18 cellular contexts compared by ENCODE assay signal in the genomic region with DNA sequence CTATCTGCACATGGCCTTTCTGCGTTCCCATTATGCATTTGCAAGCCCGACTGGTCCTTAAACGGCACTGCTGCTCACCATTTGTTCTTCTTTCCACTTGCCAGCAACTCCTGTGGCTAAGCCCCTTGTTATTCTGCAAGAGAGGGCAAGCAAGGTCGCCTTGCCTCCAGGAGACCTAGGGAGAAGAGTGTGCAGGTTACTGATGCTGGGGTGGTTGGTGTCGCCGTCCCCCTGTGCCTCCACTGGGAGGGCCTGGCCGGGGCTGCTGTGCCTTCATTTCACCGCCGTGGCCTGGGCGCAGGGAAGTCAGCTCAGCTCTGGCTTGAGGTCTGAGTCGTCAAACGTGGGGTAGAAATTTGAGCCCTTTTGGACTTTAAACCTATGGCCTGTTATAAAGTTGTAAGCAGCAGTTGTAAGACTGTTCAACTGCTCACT. TPM values are rescaled to one million over a fixed set of nuclear protein-coding genes. Genes with fewer than 3 reads are reported as not detected.
DNase-seq lines count a peak whose midpoint lies in the region; ATAC-seq and TF ChIP-seq lines count a peak whose summit lies in the region.
"Had no signal": no experiment of that assay in that cellular context is flagged by ENCODE, and none has a peak within 500 bp of the region (broad histone marks: within the 10 kb centered on the region; RNA-seq: fewer than 3 reads in every experiment).

No MANE protein-coding gene starts in this region.

- H3K4me1 Mint-ChIP-seq in endodermal cell: peaks cover 25% of the 10 kb centered on the region

- no peaks in the 10 kb centered on the region for H3F3A ChIP-seq in SK-N-SH (replicated peaks; ENCODE audit: insufficient read depth)

- H3K9me2 ChIP-seq in hepatocyte (replicated peaks; ENCODE audit: insufficient read depth) (no peaks in the 10 kb centered on the region), SK-N-SH (no peaks in the 10 kb centered on the region)

- H3K27me3 Mint-ChIP-seq in endodermal cell (ENCODE audit: insufficient read depth): peaks cover 3% of the 10 kb centered on the region

- H3K4me3 ChIP-seq in H7 (ENCODE audit: insufficient read depth, low read depth, low read length) (no peak overlapping the region), hepatocyte (no peak overlapping the region), endodermal cell (ENCODE audit: low read length) (no peak overlapping the region), SK-N-SH (ENCODE audit: low read depth in 2 of 2, low read length in 1 of 2) (no peak overlapping the region)

- no peaks in the 10 kb centered on the region for H3K36me3 Mint-ChIP-seq in endodermal cell (ENCODE audit: low read depth)
- no peaks in the 10 kb centered on the region for H3K36me3 Mint-ChIP-seq in activated naive CD4-positive, alpha-beta T cell treated with anti-CD3 and anti-CD28 coated beads, Interleukin-2, amount 50 U/mL, for 72 hours
- H3K36me3 Mint-ChIP-seq: CD14-positive monocyte had no signal

- TF ChIP-seq CTCF in hepatocyte (IDR thresholded peaks at IDR 0.05; ENCODE audit: poor library complexity) (no peak), endodermal cell (conservative IDR thresholded peaks at IDR 0.05) (no peak), SK-N-SH (IDR thresholded peaks at IDR 0.05) (no peak)

- H3K27ac Mint-ChIP-seq in endodermal cell: no peak overlapping the region
- no peak overlapping the region for H3K27ac Mint-ChIP-seq in activated naive CD4-positive, alpha-beta T cell treated with anti-CD3 and anti-CD28 coated beads, Interleukin-2, amount 50 U/mL, for 72 hours
- H3K27ac Mint-ChIP-seq: CD14-positive monocyte had no signal

- no peak overlapping the region for H3K4me3 Mint-ChIP-seq in endodermal cell
- H3K4me3 Mint-ChIP-seq: CD14-positive monocyte had no signal

- H3K9me3 ChIP-seq in hepatocyte (ENCODE audit: low read depth) (no peaks in the 10 kb centered on the region), endodermal cell (ENCODE audit: control insufficient read depth, low read length) (no peaks in the 10 kb centered on the region), SK-N-SH (no peaks in the 10 kb centered on the region)

- intact Hi-C loops in posterior vena cava (cut with DNase I): no loop called here

- H4K20me1 ChIP-seq in hepatocyte (ENCODE audit: insufficient read depth, poor library complexity, severe bottlenecking): no peaks in the 10 kb centered on the region
- H4K20me1 ChIP-seq in SK-N-SH (ENCODE audit: insufficient read depth): no peaks in the 10 kb centered on the region

- peak; percentile 56 for DNase-seq in H7
- peak; percentile 22 for DNase-seq in LoVo (ENCODE audit: low spot score)
- DNase-seq in hepatocyte (ENCODE audit: low spot score): peak; percentile 43
- DNase-seq in posterior vena cava (ENCODE audit: low spot score): peak; percentile 67
- DNase-seq in endodermal cell: no peak
- DNase-seq in activated naive CD4-positive, alpha-beta T cell treated with anti-CD3 and anti-CD28 coated beads, Interleukin-2, amount 50 U/mL, for 72 hours (ENCODE audit: low spot score in 2 of 2): no peak
- no peak for DNase-seq in SK-N-SH
- DNase-seq: ACHN, AML-193, GOT3, NCI-H1436 treated with DMSO at 0.1 percent for 48 hours, NCI-H2081, NCI-H510A, SHP77 treated with DMSO at 0.1 percent for 48 hours had no signal

- no peak overlapping the region for H2AFZ ChIP-seq in hepatocyte
- no peak overlapping the region for H2AFZ ChIP-seq in SK-N-SH (ENCODE audit: low read depth)

- H3K27ac ChIP-seq in hepatocyte: peak overlapping the region; percentile 60
- no peak overlapping the region for H3K27ac ChIP-seq in endodermal cell (ENCODE audit: low read depth, low read length)
- no peak overlapping the region for H3K27ac ChIP-seq in SK-N-SH (ENCODE audit: low read depth in 2 of 2, low read length in 1 of 2)

- H3K36me3 ChIP-seq in H7 (replicated peaks; ENCODE audit: control insufficient read depth, insufficient read depth, low read length) (no peaks in the 10 kb centered on the region), hepatocyte (replicated peaks; ENCODE audit: insufficient read depth, low read depth) (no peaks in the 10 kb centered on the region), endodermal cell (ENCODE audit: control insufficient read depth, insufficient read depth, low read length) (no peaks in the 10 kb centered on the region), SK-N-SH (replicated peaks in 1 of 2; ENCODE audit: control insufficient read depth in 1 of 2, insufficient read depth in 2 of 2, low read length in 1 of 2) (no peaks in the 10 kb centered on the region)

- H3K79me2 ChIP-seq in hepatocyte: no peaks in the 10 kb centered on the region
- H3K79me2 ChIP-seq in SK-N-SH (ENCODE audit: insufficient read depth): no peaks in the 10 kb centered on the region

- no peak for TF ChIP-seq RAD21 in SK-N-SH (IDR thresholded peaks at IDR 0.05; ENCODE audit: low read length)

- CTCF ChIA-PET in SK-N-SH (lab: Yijun Ruan, JAX): interaction anchor here (1.6 to 2.0 kb wide), 2 partner anchors 10 to 13 kb away, joined by 5 read pairs; no protein-coding TSS in a partner anchor

- TF ChIP-seq EP300 in SK-N-SH (IDR thresholded peaks at IDR 0.05; ENCODE audit: borderline replicate concordance in 1 of 2, low read depth in 1 of 2, low read length in 1 of 2): no peak

- no peak for ATAC-seq in activated naive CD4-positive, alpha-beta T cell treated with anti-CD3 and anti-CD28 coated beads, Interleukin-2, amount 50 U/mL, for 72 hours

- H3K4me1 ChIP-seq in hepatocyte (ENCODE audit: insufficient read depth) (peaks cover 21% of the 10 kb centered on the region), endodermal cell (ENCODE audit: control insufficient read depth, insufficient read depth, low read length) (peaks cover 16% of the 10 kb centered on the region), SK-N-SH (ENCODE audit: control insufficient read depth in 1 of 2, insufficient read depth in 2 of 2, low read depth in 1 of 2, low read length in 1 of 2) (no peaks in the 10 kb centered on the region)

- POLR2A ChIA-PET in SK-N-SH (lab: Yijun Ruan, JAX): no interaction called here

- WGBS in hepatocyte (ENCODE audit: low lambda C conversion rate, missing lambda C conversion rate): 65% methylated on average over 12 of the region's 12 CpGs
- WGBS in endodermal cell (ENCODE audit: insufficient coverage in 1 of 2, insufficient read length in 1 of 2), 2 experiments: 68 to 86% methylated on average over 8 to 12 of the region's 12 CpGs
- 74% methylated on average over 12 of the region's 12 CpGs for WGBS in SK-N-SH (ENCODE audit: low lambda C conversion rate)

- H3K4me2 ChIP-seq in hepatocyte: peak overlapping the region; percentile 15
- H3K4me2 ChIP-seq in SK-N-SH: no peak overlapping the region

- no peak overlapping the region for H3K9ac ChIP-seq in endodermal cell (ENCODE audit: extremely low read depth, low read length, poor library complexity, severe bottlenecking)
- H3K9ac ChIP-seq in SK-N-SH: no peak overlapping the region

- no peaks in the 10 kb centered on the region for H3K9me3 Mint-ChIP-seq in endodermal cell
- no peaks in the 10 kb centered on the region for H3K9me3 Mint-ChIP-seq in activated naive CD4-positive, alpha-beta T cell treated with anti-CD3 and anti-CD28 coated beads, Interleukin-2, amount 50 U/mL, for 72 hours

- no peaks in the 10 kb centered on the region for H3K27me3 ChIP-seq in H7 (ENCODE audit: control insufficient read depth, insufficient read depth, low read length)
- no peaks in the 10 kb centered on the region for H3K27me3 ChIP-seq in hepatocyte
- no peaks in the 10 kb centered on the region for H3K27me3 ChIP-seq in endodermal cell (ENCODE audit: control insufficient read depth, insufficient read depth, low read length, poor library complexity, severe bottlenecking)
- H3K27me3 ChIP-seq in SK-N-SH (ENCODE audit: insufficient read depth): no peaks in the 10 kb centered on the region

TF ChIP-seq in SK-N-SH, 30 proteins besides CTCF, POLR2A, EP300 and RAD21 (continues in another document):
- no peak for TF ChIP-seq EZH2phosphoT487 (IDR thresholded peaks at IDR 0.05; ENCODE audit: borderline replicate concordance, low read depth)
- TF ChIP-seq ELF1 (IDR thresholded peaks at IDR 0.05): no peak
- TF ChIP-seq FOXM1 (IDR thresholded peaks at IDR 0.05; ENCODE audit: low read depth): no peak
- no peak for TF ChIP-seq GABPA (IDR thresholded peaks at IDR 0.05; ENCODE audit: low read depth)
- TF ChIP-seq, protein P1, sequence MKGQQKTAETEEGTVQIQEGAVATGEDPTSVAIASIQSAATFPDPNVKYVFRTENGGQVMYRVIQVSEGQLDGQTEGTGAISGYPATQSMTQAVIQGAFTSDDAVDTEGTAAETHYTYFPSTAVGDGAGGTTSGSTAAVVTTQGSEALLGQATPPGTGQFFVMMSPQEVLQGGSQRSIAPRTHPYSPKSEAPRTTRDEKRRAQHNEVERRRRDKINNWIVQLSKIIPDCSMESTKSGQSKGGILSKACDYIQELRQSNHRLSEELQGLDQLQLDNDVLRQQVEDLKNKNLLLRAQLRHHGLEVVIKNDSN (IDR thresholded peaks at IDR 0.05; ENCODE audit: borderline replicate concordance, low read depth): no peak
- no peak for TF ChIP-seq NRF1 (IDR thresholded peaks at IDR 0.05; ENCODE audit: low read depth, low read length)
- TF ChIP-seq TEAD4 (IDR thresholded peaks at IDR 0.05; ENCODE audit: borderline replicate concordance, insufficient read depth): no peak
- no peak for TF ChIP-seq RFX5 (IDR thresholded peaks at IDR 0.05; ENCODE audit: low read length)
- no peak for TF ChIP-seq TCF12 (IDR thresholded peaks at IDR 0.05)
- no peak for TF ChIP-seq TAF1 (IDR thresholded peaks at IDR 0.05; ENCODE audit: borderline replicate concordance, low read depth, low read length)
- no peak for TF ChIP-seq SIN3A (IDR thresholded peaks at IDR 0.05; ENCODE audit: borderline replicate concordance, low read depth, low read length)
- TF ChIP-seq NFIC (IDR thresholded peaks at IDR 0.05; ENCODE audit: borderline replicate concordance): no peak
- no peak for TF ChIP-seq POLR2AphosphoS5 (IDR thresholded peaks at IDR 0.05; ENCODE audit: low read depth, low read length)

RNA-seq across cellular contexts. Expression of a gene that starts 12.7 kb away (rescaled TPM):
- not detected in 2 replicates for total RNA-seq in H7 (2014; rRNA removed; shearing (Covaris generic))
- total RNA-seq in hepatocyte: 2.0 and 3.8 TPM in 2 replicates
- 2.6 and 6.0 TPM in 2 replicates for polyA plus RNA-seq in hepatocyte
- total RNA-seq in posterior vena cava: under 1 TPM in 1 of 2 donors, not detected in 1; 0.28 TPM
- total RNA-seq in endodermal cell: 1 to 10 TPM in 1 of 2 donors, under 1 TPM in 1; 0.38 to 1.8 TPM
- polyA plus RNA-seq in endodermal cell (2013, experiment 1 of 2): not detected
- polyA plus RNA-seq in endodermal cell (2013, experiment 2 of 2): not detected
- not detected for total RNA-seq in activated naive CD4-positive, alpha-beta T cell treated with anti-CD3 and anti-CD28 coated beads, Interleukin-2, amount 50 U/mL, for 72 hours
- 0.02 and 0.12 TPM in 2 replicates for polyA plus RNA-seq in SK-N-SH (2012; rRNA removed)
- 0.03 and 0.05 TPM in 2 replicates for polyA plus RNA-seq in SK-N-SH (2012; cell fraction: cytosol; rRNA removed)
- polyA plus RNA-seq in SK-N-SH (2012; cell fraction: nucleus; rRNA removed): 0.19 TPM in 1 of 2 replicates, not detected in the other
- total RNA-seq: Daoy, HT-29, RPMI7951 had no signal
- polyA plus RNA-seq: CD14-positive monocyte had no signal

Comparison
In these comparisons a context has a peak if more than half of its experiments do, and no peak if none do; other contexts are left out.
1. DNase-seq: peak in H7 (single experiment), LoVo (single experiment), hepatocyte (single experiment) and posterior vena cava (single experiment); none in endodermal cell (single experiment), activated naive CD4-positive, alpha-beta T cell treated with anti-CD3 and anti-CD28 coated beads, Interleukin-2, amount 50 U/mL, for 72 hours (0 of 2) and SK-N-SH (single experiment).